Comparison of ENCODE assay signal across 17 cellular contexts in genomic region chr17:48754500-48755261, GRCh38. TPM values are rescaled to one million over a fixed set of nuclear protein-coding genes. Genes with fewer than 3 reads are reported as not detected.
A peak's percentile ranks its signal among the peaks of the same experiment; 100 is the strongest.
DNase-seq lines count a peak whose midpoint lies in the region; ATAC-seq lines count a peak whose summit lies in the region.
"Had no signal": no experiment of that assay in that cellular context is flagged by ENCODE, and none has a peak within 500 bp of the region (broad histone marks: within the 10 kb centered on the region; RNA-seq: fewer than 3 reads in every experiment).

No MANE protein-coding gene starts in this region.

- H3K4me3 Mint-ChIP-seq in naive thymus-derived CD4-positive, alpha-beta T cell: peak overlapping the region in 6 of 10 donors; percentile 9 to 59 (median 46)

- H3K4me1 Mint-ChIP-seq in naive thymus-derived CD4-positive, alpha-beta T cell: peaks cover 3 to 21% (median 18%) of the 10 kb centered on the region in 7 donors

- no peaks in the 10 kb centered on the region for H3K36me3 Mint-ChIP-seq in naive thymus-derived CD4-positive, alpha-beta T cell

- H3K27me3 ChIP-seq in HUES48 (ENCODE audit: control insufficient read depth, insufficient read depth, low read length): peaks cover 98% of the 10 kb centered on the region
- peaks cover 24 to 62% of the 10 kb centered on the region in 2 donors for H3K27me3 ChIP-seq in naive thymus-derived CD4-positive, alpha-beta T cell (ENCODE audit: control insufficient read depth in 2 of 2, insufficient read depth in 2 of 2, low read length in 2 of 2)

- no peak overlapping the region for H3K27ac ChIP-seq in HUES48 (ENCODE audit: low read depth, low read length)
- H3K27ac ChIP-seq in naive thymus-derived CD4-positive, alpha-beta T cell (ENCODE audit: low read depth, low read length): no peak overlapping the region
- H3K27ac ChIP-seq: cardiac muscle cell, KMS-11, neutrophil, skin epidermis had no signal

- peaks cover 72 to 94% (median 84%) of the 10 kb centered on the region in 5 donors for H3K27me3 Mint-ChIP-seq in naive thymus-derived CD4-positive, alpha-beta T cell

- no peak overlapping the region for H3K9ac ChIP-seq in HUES48 (ENCODE audit: low read depth, low read length)
- H3K9ac ChIP-seq: KMS-11 had no signal

- ATAC-seq in naive thymus-derived CD4-positive, alpha-beta T cell: no peak

- CTCF ChIA-PET in naive thymus-derived CD4-positive, alpha-beta T cell (lab: Charles Lee): interaction anchor here (1.6 kb wide), 1 partner anchor 31 kb away, joined by 6 read pairs; no protein-coding TSS in a partner anchor

- H3K9me3 Mint-ChIP-seq in naive thymus-derived CD4-positive, alpha-beta T cell: peaks cover 0 to 8% (median 0%) of the 10 kb centered on the region in 11 donors

- H3K4me3 ChIP-seq in HUES48 (ENCODE audit: low read depth, low read length): peak overlapping the region; percentile 11; the same call in 1 of the 2 replicates
- H3K4me3 ChIP-seq in naive thymus-derived CD4-positive, alpha-beta T cell (ENCODE audit: low read length): no peak overlapping the region
- H3K4me3 ChIP-seq: cardiac muscle cell, skin epidermis had no signal

- H3K27ac Mint-ChIP-seq in naive thymus-derived CD4-positive, alpha-beta T cell: peak overlapping the region in 1 of 9 donors; percentile 46

- intact Hi-C loops in naive thymus-derived CD4-positive, alpha-beta T cell (cut with micrococcal nuclease): no loop called here

- H3K4me1 ChIP-seq in HUES48 (ENCODE audit: control insufficient read depth, insufficient read depth, low read length): 0 out of 2 replicates have a peak, but pooled peaks cover 3% of the 10 kb centered on the region
- peaks cover 5 to 13% of the 10 kb centered on the region in 2 donors for H3K4me1 ChIP-seq in naive thymus-derived CD4-positive, alpha-beta T cell (ENCODE audit: control insufficient read depth in 2 of 2, insufficient read depth in 2 of 2, low read length in 2 of 2)

- POLR2A ChIA-PET in naive thymus-derived CD4-positive, alpha-beta T cell (lab: Charles Lee): no interaction called here

- no peaks in the 10 kb centered on the region for H3K9me3 ChIP-seq in HUES48 (ENCODE audit: control insufficient read depth, insufficient read depth, low read length)
- no peaks in the 10 kb centered on the region for H3K9me3 ChIP-seq in naive thymus-derived CD4-positive, alpha-beta T cell (ENCODE audit: control insufficient read depth in 2 of 3, low read length in 3 of 3)
- H3K9me3 ChIP-seq: neutrophil had no signal

- DNase-seq in Daoy (ENCODE audit: low read depth) (peak; percentile 13), ecto neural progenitor cell (ENCODE audit: low spot score) (peak; percentile 81), GOT3 (lab: John Stamatoyannopoulos, UW) (no peak), nucleus accumbens (lab: John Stamatoyannopoulos, UW) (no peak), SHP77 (lab: John Stamatoyannopoulos, UW) (no peak)
- DNase-seq in naive thymus-derived CD4-positive, alpha-beta T cell: no peak
- DNase-seq: activated CD4-positive, alpha-beta T cell treated with anti-CD3 and anti-CD28 coated beads for 48 hours; head of caudate nucleus; NCI-H146; NCI-H510A treated with DMSO at 0.1 percent for 48 hours had no signal

- no peaks in the 10 kb centered on the region for H3K36me3 ChIP-seq in HUES48 (ENCODE audit: control insufficient read depth, insufficient read depth, low read length)
- no peaks in the 10 kb centered on the region for H3K36me3 ChIP-seq in naive thymus-derived CD4-positive, alpha-beta T cell (ENCODE audit: control insufficient read depth in 2 of 3, insufficient read depth in 3 of 3, low read length in 3 of 3)
- H3K36me3 ChIP-seq: cardiac muscle cell, neutrophil had no signal

RNA-seq across cellular contexts. Expression of gene HOXB13, which starts 26.1 kb away (rescaled TPM):
- 2.5 and 3.2 TPM in 2 replicates for total RNA-seq in Daoy (2014; rRNA removed; shearing (Covaris generic))
- not detected for total RNA-seq in naive thymus-derived CD4-positive, alpha-beta T cell
- not detected for polyA plus RNA-seq in naive thymus-derived CD4-positive, alpha-beta T cell
- total RNA-seq: cardiac muscle cell, liver had no signal
- polyA plus RNA-seq: cardiac muscle cell, liver had no signal

RNA-seq across cellular contexts. Expression of gene PRAC2, which starts 31.7 kb away (rescaled TPM):
- not detected in 2 replicates for total RNA-seq in Daoy (2014; rRNA removed; shearing (Covaris generic))
- not detected for total RNA-seq in naive thymus-derived CD4-positive, alpha-beta T cell
- not detected for polyA plus RNA-seq in naive thymus-derived CD4-positive, alpha-beta T cell
- total RNA-seq: cardiac muscle cell, liver had no signal
- polyA plus RNA-seq: cardiac muscle cell, liver had no signal

RNA-seq across cellular contexts. Expression of gene PRAC1, which starts 32.4 kb away (rescaled TPM):
- not detected in 2 replicates for total RNA-seq in Daoy (2014; rRNA removed; shearing (Covaris generic))
- total RNA-seq in naive thymus-derived CD4-positive, alpha-beta T cell: not detected
- not detected for polyA plus RNA-seq in naive thymus-derived CD4-positive, alpha-beta T cell
- total RNA-seq: cardiac muscle cell, liver, subcutaneous adipose tissue had no signal
- polyA plus RNA-seq: cardiac muscle cell, liver had no signal

Comparison
In these comparisons a context has a peak if more than half of its experiments do, and no peak if none do; other contexts are left out.
1. DNase-seq: peak in Daoy (single experiment) and ecto neural progenitor cell (single experiment); none in naive thymus-derived CD4-positive, alpha-beta T cell (0 of 9), GOT3 (single experiment), nucleus accumbens (0 of 56) and SHP77 (0 of 2).